3 cellular contexts compared by ENCODE assay signal in the genomic region with DNA sequence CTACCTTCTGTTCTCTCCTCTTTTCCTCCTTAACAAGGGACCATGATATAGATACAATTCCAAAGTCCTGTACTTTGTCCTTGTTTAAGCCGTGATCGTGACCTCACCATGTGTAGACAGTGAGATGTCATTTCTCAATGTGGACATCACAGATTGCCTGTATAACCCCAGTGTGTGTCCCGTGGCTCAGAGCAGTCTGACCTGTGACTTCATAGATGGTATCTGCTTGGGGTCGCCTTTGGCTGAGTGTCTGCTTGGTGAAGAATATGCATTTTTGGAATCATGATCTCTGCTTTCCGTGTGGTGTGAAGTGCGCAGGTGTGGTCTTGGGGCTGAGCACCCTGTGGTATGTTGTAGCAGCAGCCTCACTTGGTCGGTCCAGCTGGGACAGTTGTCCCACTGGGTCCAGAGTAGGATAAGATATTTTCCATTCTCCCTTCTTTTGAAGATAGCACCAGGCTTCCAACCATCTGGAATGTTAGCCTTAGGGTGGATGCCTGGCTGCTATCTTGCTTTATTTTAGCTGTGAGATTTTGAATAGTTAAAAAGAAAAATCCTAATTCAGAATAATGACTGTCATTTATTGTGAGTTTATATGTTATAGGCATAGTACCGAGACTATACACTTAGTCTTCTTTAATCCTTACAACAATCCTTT.
TF ChIP-seq lines count a peak whose summit lies in the region.

No MANE protein-coding gene starts in this region.

TF ChIP-seq in SK-N-SH, 30 proteins besides CTCF, POLR2A, EP300 and RAD21:
- TF ChIP-seq SMC3 (IDR thresholded peaks at IDR 0.05; ENCODE audit: low read depth, low read length) (no peak), GATA2 (CRISPR knock-in tag; IDR thresholded peaks at IDR 0.05) (peak; percentile 47), CHD2 (IDR thresholded peaks at IDR 0.05; ENCODE audit: low read length, partially characterized antibody) (peak; percentile 9), RCOR1 (IDR thresholded peaks at IDR 0.05; ENCODE audit: low read length) (peak; percentile 70; the same call in 1 of the 2 replicates), MXI1 (IDR thresholded peaks at IDR 0.05; ENCODE audit: low read depth, low read length) (0 out of 2 replicates have a peak, but pooled peaks have one; percentile 57)
- TF ChIP-seq, protein P1, sequence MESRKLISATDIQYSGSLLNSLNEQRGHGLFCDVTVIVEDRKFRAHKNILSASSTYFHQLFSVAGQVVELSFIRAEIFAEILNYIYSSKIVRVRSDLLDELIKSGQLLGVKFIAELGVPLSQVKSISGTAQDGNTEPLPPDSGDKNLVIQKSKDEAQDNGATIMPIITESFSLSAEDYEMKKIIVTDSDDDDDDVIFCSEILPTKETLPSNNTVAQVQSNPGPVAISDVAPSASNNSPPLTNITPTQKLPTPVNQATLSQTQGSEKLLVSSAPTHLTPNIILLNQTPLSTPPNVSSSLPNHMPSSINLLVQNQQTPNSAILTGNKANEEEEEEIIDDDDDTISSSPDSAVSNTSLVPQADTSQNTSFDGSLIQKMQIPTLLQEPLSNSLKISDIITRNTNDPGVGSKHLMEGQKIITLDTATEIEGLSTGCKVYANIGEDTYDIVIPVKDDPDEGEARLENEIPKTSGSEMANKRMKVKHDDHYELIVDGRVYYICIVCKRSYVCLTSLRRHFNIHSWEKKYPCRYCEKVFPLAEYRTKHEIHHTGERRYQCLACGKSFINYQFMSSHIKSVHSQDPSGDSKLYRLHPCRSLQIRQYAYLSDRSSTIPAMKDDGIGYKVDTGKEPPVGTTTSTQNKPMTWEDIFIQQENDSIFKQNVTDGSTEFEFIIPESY (IDR thresholded peaks at IDR 0.05; ENCODE audit: borderline replicate concordance, low read depth) = no peak

TF ChIP-seq in SK-N-SH treated with all-trans-retinoic acid at 6 μM for 48 hours, 23 proteins besides CTCF, POLR2A, EP300 and RAD21 (continues in another document):
- TF ChIP-seq, protein P2, sequence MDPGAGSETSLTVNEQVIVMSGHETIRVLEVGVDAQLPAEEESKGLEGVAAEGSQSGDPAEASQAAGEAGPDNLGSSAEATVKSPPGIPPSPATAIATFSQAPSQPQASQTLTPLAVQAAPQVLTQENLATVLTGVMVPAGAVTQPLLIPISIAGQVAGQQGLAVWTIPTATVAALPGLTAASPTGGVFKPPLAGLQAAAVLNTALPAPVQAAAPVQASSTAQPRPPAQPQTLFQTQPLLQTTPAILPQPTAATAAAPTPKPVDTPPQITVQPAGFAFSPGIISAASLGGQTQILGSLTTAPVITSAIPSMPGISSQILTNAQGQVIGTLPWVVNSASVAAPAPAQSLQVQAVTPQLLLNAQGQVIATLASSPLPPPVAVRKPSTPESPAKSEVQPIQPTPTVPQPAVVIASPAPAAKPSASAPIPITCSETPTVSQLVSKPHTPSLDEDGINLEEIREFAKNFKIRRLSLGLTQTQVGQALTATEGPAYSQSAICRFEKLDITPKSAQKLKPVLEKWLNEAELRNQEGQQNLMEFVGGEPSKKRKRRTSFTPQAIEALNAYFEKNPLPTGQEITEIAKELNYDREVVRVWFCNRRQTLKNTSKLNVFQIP (CRISPR knock-in tag; IDR thresholded peaks at IDR 0.05; ENCODE audit: borderline replicate concordance, low read depth) = no peak
- no peak for TF ChIP-seq TOX (CRISPR knock-in tag; IDR thresholded peaks at IDR 0.05; ENCODE audit: borderline replicate concordance)
- no peak for TF ChIP-seq ZNF8 (CRISPR knock-in tag; IDR thresholded peaks at IDR 0.05)
- TF ChIP-seq, protein P3, sequence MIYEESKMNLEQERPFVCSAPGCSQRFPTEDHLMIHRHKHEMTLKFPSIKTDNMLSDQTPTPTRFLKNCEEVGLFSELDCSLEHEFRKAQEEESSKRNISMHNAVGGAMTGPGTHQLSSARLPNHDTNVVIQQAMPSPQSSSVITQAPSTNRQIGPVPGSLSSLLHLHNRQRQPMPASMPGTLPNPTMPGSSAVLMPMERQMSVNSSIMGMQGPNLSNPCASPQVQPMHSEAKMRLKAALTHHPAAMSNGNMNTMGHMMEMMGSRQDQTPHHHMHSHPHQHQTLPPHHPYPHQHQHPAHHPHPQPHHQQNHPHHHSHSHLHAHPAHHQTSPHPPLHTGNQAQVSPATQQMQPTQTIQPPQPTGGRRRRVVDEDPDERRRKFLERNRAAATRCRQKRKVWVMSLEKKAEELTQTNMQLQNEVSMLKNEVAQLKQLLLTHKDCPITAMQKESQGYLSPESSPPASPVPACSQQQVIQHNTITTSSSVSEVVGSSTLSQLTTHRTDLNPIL (CRISPR knock-in tag; IDR thresholded peaks at IDR 0.05; ENCODE audit: low read depth) = no peak
- no peak for TF ChIP-seq ZC3H10 (CRISPR knock-in tag; IDR thresholded peaks at IDR 0.05)
- TF ChIP-seq, protein P4, sequence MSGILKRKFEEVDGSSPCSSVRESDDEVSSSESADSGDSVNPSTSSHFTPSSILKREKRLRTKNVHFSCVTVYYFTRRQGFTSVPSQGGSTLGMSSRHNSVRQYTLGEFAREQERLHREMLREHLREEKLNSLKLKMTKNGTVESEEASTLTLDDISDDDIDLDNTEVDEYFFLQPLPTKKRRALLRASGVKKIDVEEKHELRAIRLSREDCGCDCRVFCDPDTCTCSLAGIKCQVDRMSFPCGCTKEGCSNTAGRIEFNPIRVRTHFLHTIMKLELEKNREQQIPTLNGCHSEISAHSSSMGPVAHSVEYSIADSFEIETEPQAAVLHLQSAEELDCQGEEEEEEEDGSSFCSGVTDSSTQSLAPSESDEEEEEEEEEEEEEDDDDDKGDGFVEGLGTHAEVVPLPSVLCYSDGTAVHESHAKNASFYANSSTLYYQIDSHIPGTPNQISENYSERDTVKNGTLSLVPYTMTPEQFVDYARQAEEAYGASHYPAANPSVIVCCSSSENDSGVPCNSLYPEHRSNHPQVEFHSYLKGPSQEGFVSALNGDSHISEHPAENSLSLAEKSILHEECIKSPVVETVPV (CRISPR knock-in tag; IDR thresholded peaks at IDR 0.05) = no peak
- no peak for TF ChIP-seq ZFP30 (CRISPR knock-in tag; IDR thresholded peaks at IDR 0.05)
- TF ChIP-seq ISL1 (CRISPR knock-in tag; IDR thresholded peaks at IDR 0.05) = no peak
- no peak for TF ChIP-seq OSR1 (CRISPR knock-in tag; IDR thresholded peaks at IDR 0.05)
- TF ChIP-seq BACH2 (CRISPR knock-in tag; IDR thresholded peaks at IDR 0.05; ENCODE audit: borderline replicate concordance) = no peak
- TF ChIP-seq, protein P5, sequence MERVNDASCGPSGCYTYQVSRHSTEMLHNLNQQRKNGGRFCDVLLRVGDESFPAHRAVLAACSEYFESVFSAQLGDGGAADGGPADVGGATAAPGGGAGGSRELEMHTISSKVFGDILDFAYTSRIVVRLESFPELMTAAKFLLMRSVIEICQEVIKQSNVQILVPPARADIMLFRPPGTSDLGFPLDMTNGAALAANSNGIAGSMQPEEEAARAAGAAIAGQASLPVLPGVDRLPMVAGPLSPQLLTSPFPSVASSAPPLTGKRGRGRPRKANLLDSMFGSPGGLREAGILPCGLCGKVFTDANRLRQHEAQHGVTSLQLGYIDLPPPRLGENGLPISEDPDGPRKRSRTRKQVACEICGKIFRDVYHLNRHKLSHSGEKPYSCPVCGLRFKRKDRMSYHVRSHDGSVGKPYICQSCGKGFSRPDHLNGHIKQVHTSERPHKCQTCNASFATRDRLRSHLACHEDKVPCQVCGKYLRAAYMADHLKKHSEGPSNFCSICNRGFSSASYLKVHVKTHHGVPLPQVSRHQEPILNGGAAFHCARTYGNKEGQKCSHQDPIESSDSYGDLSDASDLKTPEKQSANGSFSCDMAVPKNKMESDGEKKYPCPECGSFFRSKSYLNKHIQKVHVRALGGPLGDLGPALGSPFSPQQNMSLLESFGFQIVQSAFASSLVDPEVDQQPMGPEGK (CRISPR knock-in tag; IDR thresholded peaks at IDR 0.05; ENCODE audit: borderline replicate concordance) = no peak
- no peak for TF ChIP-seq ZNF70 (CRISPR knock-in tag; IDR thresholded peaks at IDR 0.05)
- no peak for TF ChIP-seq GLIS3 (CRISPR knock-in tag; IDR thresholded peaks at IDR 0.05)
- no peak for TF ChIP-seq RARB (CRISPR knock-in tag; IDR thresholded peaks at IDR 0.05)
- TF ChIP-seq SNAI2 (CRISPR knock-in tag; IDR thresholded peaks at IDR 0.05) = no peak

TF ChIP-seq in K562, 482 proteins besides CTCF, POLR2A, EP300 and RAD21:
- no peak for TF ChIP-seq ZNF583 (CRISPR knock-in tag; IDR thresholded peaks at IDR 0.05)
- 0 out of 2 replicates have a peak, but pooled peaks have one; percentile 19 for TF ChIP-seq CREB1 (IDR thresholded peaks at IDR 0.05)
- TF ChIP-seq CREB1 (CRISPR knock-in tag; IDR thresholded peaks at IDR 0.05) = no peak
